1 cellular context compared by ENCODE assay signal in genomic region chr2:169464508-169465386, GRCh38.
TF ChIP-seq lines count a peak whose summit lies in the region.

No MANE protein-coding gene starts in this region.

TF ChIP-seq in K562, 482 proteins besides CTCF, POLR2A, EP300 and RAD21:
- TF ChIP-seq ZBTB33 (CRISPR knock-in tag; IDR thresholded peaks at IDR 0.05) (0 out of 2 replicates have a peak, but pooled peaks have one; percentile 18), TBL1XR1 (IDR thresholded peaks at IDR 0.05; ENCODE audit: low read length in 2 of 2) (no peak)
